28 cellular contexts compared by ENCODE assay signal in the genomic region with DNA sequence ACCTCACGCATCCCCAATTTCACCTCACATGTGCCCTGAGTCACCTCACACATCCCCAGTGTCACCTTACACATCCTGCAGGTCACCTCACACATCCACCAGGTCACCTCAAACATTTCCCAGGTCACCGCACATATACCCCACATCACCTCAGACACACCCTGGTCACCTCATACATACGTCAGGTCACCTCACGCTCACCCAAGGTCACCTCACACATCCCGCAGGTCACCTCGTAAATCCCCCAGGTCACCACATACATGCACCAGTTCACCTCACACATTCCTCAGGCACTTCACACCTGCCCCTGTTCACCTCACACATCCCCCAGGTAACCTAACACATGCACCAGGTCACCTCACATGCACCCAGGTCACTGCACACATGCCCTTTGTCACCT.
"Had no signal": no experiment of that assay in that cellular context is flagged by ENCODE, and none has a peak within 500 bp of the region (broad histone marks: within the 10 kb centered on the region; RNA-seq: fewer than 3 reads in every experiment).

No MANE protein-coding gene starts in this region.

- H3K27ac ChIP-seq: dorsolateral prefrontal cortex, esophagus muscularis mucosa, foreskin keratinocyte, gastroesophageal sphincter, heart left ventricle, hepatocyte, neural progenitor cell, prostate gland, right atrium auricular region, stomach, thyroid gland had no signal

- H3K4me2 ChIP-seq: hepatocyte, neural progenitor cell, smooth muscle cell had no signal

- H3K9me3 Mint-ChIP-seq: memory B cell had no signal

- H2AFZ ChIP-seq: hepatocyte, neural progenitor cell had no signal

- H3K4me3 ChIP-seq: dorsolateral prefrontal cortex, esophagus muscularis mucosa, gastroesophageal sphincter, heart left ventricle, hepatocyte, lung, neural progenitor cell, prostate gland, right atrium auricular region, smooth muscle cell, stomach, thyroid gland had no signal

- H3K27me3 Mint-ChIP-seq: type B pancreatic cell had no signal

- H3K27me3 ChIP-seq: foreskin keratinocyte, hepatocyte, neural progenitor cell, right atrium auricular region, thyroid gland had no signal

- H3K79me2 ChIP-seq: hepatocyte had no signal

- H3K4me1 Mint-ChIP-seq: endodermal cell, memory B cell, nephron, neural progenitor cell had no signal

- H3K9ac ChIP-seq: neural progenitor cell had no signal

- H3K4me3 Mint-ChIP-seq: endodermal cell, memory B cell, nephron, neural progenitor cell, type B pancreatic cell had no signal

- H3K27ac Mint-ChIP-seq: endodermal cell, memory B cell, nephron, neural progenitor cell, type B pancreatic cell had no signal

- H3K36me3 Mint-ChIP-seq: memory B cell had no signal

- H3K4me1 ChIP-seq: esophagus muscularis mucosa, foreskin keratinocyte, gastroesophageal sphincter, heart left ventricle, neural progenitor cell, prostate gland, right atrium auricular region, stomach, thyroid gland had no signal

- H3K36me3 ChIP-seq: esophagus muscularis mucosa, gastroesophageal sphincter, heart left ventricle, neural progenitor cell, prostate gland, right atrium auricular region, stomach, thyroid gland had no signal

- DNase-seq: dorsolateral prefrontal cortex; effector CD4-positive, alpha-beta T cell; endodermal cell; foreskin keratinocyte; heart left ventricle; kidney; stimulated activated CD4-positive, alpha-beta T cell treated with anti-CD3 and anti-CD28 coated beads, Interleukin-12 subunit alpha, Interleukin-12 subunit beta, amount 100 ng/mL, for 4 hours; stimulated activated CD4-positive, alpha-beta T cell treated with anti-CD3 and anti-CD28 coated beads, Interleukin-1b, Interleukin-23, amount 100 ng/mL, for 48 hours; stimulated activated CD4-positive, alpha-beta T cell treated with anti-CD3 and anti-CD28 coated beads, Interleukin-4, amount 100 ng/mL, for 1 hour; stimulated activated CD8-positive, alpha-beta memory T cell treated with anti-CD3 and anti-CD28 coated beads, Interleukin-4, amount 100 ng/mL, for 48 hours; stimulated activated naive CD4-positive, alpha-beta T cell treated with Interleukin-2 at 50 U/mL for 16 hours; stomach; thyroid gland had no signal

- H3K9me3 ChIP-seq: esophagus muscularis mucosa, gastroesophageal sphincter, heart left ventricle, prostate gland, right atrium auricular region, stomach, thyroid gland had no signal

- FAIRE-seq: colon, endothelial cell of umbilical vein, kidney had no signal

- ATAC-seq: foreskin keratinocyte, gastroesophageal sphincter, left lobe of liver, sciatic nerve had no signal
